Comparison of ENCODE assay signal across 8 cellular contexts in the genomic region with DNA sequence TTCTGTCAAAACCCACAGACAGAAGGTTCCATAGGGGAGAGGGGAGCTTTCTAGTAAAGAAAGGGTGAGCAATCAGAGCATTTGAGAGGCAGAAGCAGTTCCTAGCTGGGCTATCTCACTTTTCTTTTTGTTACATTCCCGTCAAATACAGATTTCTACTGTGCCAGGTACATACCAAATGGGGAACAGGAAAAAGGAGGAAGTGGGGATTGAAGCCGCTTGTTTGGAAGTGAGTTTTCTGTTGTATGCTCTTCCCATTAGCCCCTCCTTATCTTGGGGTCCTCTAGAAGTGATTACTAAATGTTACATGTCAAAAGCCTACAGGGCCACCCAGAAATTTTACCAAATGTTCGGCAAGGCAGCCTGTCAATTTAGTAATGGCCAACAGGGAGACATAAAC.
"Had no signal": no experiment of that assay in that cellular context is flagged by ENCODE, and none has a peak within 500 bp of the region (broad histone marks: within the 10 kb centered on the region; RNA-seq: fewer than 3 reads in every experiment).

No MANE protein-coding gene starts in this region.

- H3K27ac ChIP-seq: GM23248, HL-60 had no signal

- H3K9ac ChIP-seq: GM23248 had no signal

- H3K9me3 ChIP-seq: HAP-1 had no signal

- H3K36me3 ChIP-seq: HAP-1 had no signal

- FAIRE-seq: HepG2 had no signal

- H2AFZ ChIP-seq: GM23248 had no signal

- DNase-seq: GM23248, GOT3, H7, HFFc6, KG1 had no signal

- H3K4me3 ChIP-seq: GM23248, HAP-1 had no signal
